ENCODE assay signal across 1 cellular context in genomic region chr7:102220229-102220850, GRCh38.
TF ChIP-seq lines count a peak whose summit lies in the region.

No MANE protein-coding gene starts in this region.

TF ChIP-seq in H1, 55 proteins besides CTCF, POLR2A, EP300 and RAD21:
- TF ChIP-seq FOSL1 (IDR thresholded peaks at IDR 0.05; ENCODE audit: insufficient read depth, low read depth, low read length) (no peak), CBX5 (IDR thresholded peaks at IDR 0.05; ENCODE audit: low read depth, low read length) (no peak), HDAC2 (IDR thresholded peaks at IDR 0.05; ENCODE audit: borderline replicate concordance in 1 of 2, low read depth in 2 of 2, low read length in 2 of 2) (no peak), MAX (IDR thresholded peaks at IDR 0.05) (no peak)
TF ChIP-seq in H1: peak in this region for 0.
